25 cellular contexts compared by ENCODE assay signal in the genomic region with DNA sequence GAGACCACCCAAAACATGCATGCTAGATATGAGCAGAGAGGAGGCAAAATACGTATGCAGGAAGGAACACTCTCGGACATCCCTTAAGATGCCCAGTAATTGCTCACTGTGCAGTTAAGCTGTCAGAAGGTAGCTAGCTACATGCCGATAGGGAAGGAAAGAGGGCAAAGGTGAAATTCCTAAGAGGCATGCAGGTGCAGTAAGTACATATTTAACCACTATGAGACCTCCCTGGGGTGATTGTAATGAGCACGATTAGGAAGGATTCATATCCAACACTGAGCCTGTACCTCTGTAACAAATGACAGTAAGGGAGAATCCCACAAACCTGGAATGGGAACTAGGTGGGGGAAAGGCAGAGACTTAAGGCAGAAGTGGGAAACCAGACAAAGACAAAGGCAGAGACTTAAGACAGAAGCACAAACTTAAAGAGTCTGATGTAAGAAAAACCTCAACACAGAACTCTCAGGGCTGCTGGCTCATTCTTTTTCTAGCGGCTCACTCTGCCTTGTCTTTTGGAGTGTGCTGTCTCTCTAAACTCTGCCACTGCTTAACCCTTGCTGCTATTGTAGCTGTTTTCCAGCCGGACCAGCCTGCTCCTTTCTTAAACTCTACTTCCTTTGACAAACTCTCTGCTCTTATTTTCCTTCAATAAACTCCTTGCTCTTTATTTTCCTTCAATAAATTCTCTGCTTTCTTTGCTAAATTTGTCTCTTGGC.
A peak's percentile ranks its signal among the peaks of the same experiment; 100 is the strongest.
DNase-seq lines count a peak whose midpoint lies in the region; ATAC-seq and TF ChIP-seq lines count a peak whose summit lies in the region.
"Had no signal": no experiment of that assay in that cellular context is flagged by ENCODE, and none has a peak within 500 bp of the region (broad histone marks: within the 10 kb centered on the region; RNA-seq: fewer than 3 reads in every experiment).

No MANE protein-coding gene starts in this region.

- no peak overlapping the region for H4K12ac ChIP-seq in trophoblast cell (ENCODE audit: low read depth, low read length)

- H3K4me1 Mint-ChIP-seq in GM23338 = peaks cover 8% of the 10 kb centered on the region; the same call in 2 of the 3 replicates
- H3K4me1 Mint-ChIP-seq: activated naive CD4-positive, alpha-beta T cell treated with anti-CD3 and anti-CD28 coated beads, Interleukin-2, amount 50 U/mL, for 24 hours; CD4-positive, CD25-positive, alpha-beta regulatory T cell; naive B cell had no signal

- peaks cover 3% of the 10 kb centered on the region for H3K27me3 Mint-ChIP-seq in GM23338 (ENCODE audit: insufficient read depth, low read depth, poor library complexity)
- H3K27me3 Mint-ChIP-seq: activated naive CD4-positive, alpha-beta T cell treated with anti-CD3 and anti-CD28 coated beads, Interleukin-2, amount 50 U/mL, for 24 hours; CD4-positive, CD25-positive, alpha-beta regulatory T cell; naive B cell; stimulated activated naive B cell treated with anti-CD40 and anti-IgM and Interleukin-4, amounts not matched to agents 10 μg/mL and 1 μg/mL and 100 μg/mL, for 72 hours had no signal

- H4K20me1 ChIP-seq in GM23338 (replicated peaks; ENCODE audit: insufficient read depth) = no peaks in the 10 kb centered on the region

- H3K18ac ChIP-seq in trophoblast cell (ENCODE audit: low read length) = no peak overlapping the region

- H3K79me2 ChIP-seq in GM23338 (replicated peaks; ENCODE audit: insufficient read depth) (no peaks in the 10 kb centered on the region), trophoblast cell (ENCODE audit: control insufficient read depth, insufficient read depth, low read length, poor library complexity) (no peaks in the 10 kb centered on the region)

- H2BK5ac ChIP-seq in trophoblast cell (ENCODE audit: low read depth, low read length, poor library complexity) = no peak overlapping the region

- H3K23ac ChIP-seq in trophoblast cell (ENCODE audit: low read length) = no peak overlapping the region

- no peaks in the 10 kb centered on the region for H3F3A ChIP-seq in GM23338 (replicated peaks; ENCODE audit: low read depth)

- H2BK12ac ChIP-seq in trophoblast cell (ENCODE audit: low read length) = no peak overlapping the region

- H3K27ac Mint-ChIP-seq in GM23338 = no peak overlapping the region
- H3K27ac Mint-ChIP-seq: activated naive CD4-positive, alpha-beta T cell treated with anti-CD3 and anti-CD28 coated beads, Interleukin-2, amount 50 U/mL, for 24 hours; CD4-positive, CD25-positive, alpha-beta regulatory T cell; naive B cell; stimulated activated naive B cell treated with anti-CD40 and anti-IgM and Interleukin-4, amounts not matched to agents 10 μg/mL and 1 μg/mL and 100 μg/mL, for 72 hours had no signal

- H3K4me3 ChIP-seq in GM23338 = no peak overlapping the region
- no peak overlapping the region for H3K4me3 ChIP-seq in trophoblast cell (ENCODE audit: low read depth, low read length)
- H3K4me3 ChIP-seq: colonic mucosa, ovary, testis had no signal

- H3K4me1 ChIP-seq in GM23338 (ENCODE audit: insufficient read depth) (no peaks in the 10 kb centered on the region), trophoblast cell (ENCODE audit: control insufficient read depth in 1 of 2, insufficient read depth in 2 of 2, low read length in 2 of 2) (no peaks in the 10 kb centered on the region)
- H3K4me1 ChIP-seq: colonic mucosa, testis had no signal

- H3K9ac ChIP-seq in trophoblast cell (ENCODE audit: low read length) = no peak overlapping the region

- H3K9me3 ChIP-seq in trophoblast cell (ENCODE audit: insufficient read depth, low read depth, low read length) = peaks cover 4% of the 10 kb centered on the region
- H3K9me3 ChIP-seq: colonic mucosa, ovary, testis had no signal

- H2AFZ ChIP-seq in GM23338 = no peak overlapping the region
- H2AFZ ChIP-seq in trophoblast cell (ENCODE audit: insufficient read depth, low read length, poor library complexity) = no peak overlapping the region

- no peak overlapping the region for H3K14ac ChIP-seq in trophoblast cell (ENCODE audit: low read length)

- ATAC-seq in GM23338 = no peak; the same call in 2 of the 3 replicates
- ATAC-seq: activated CD4-positive, CD25-positive, alpha-beta regulatory T cell treated with anti-CD3 and anti-CD28 coated beads, Interleukin-2, amount 50 U/mL, for 24 hours; HepG2; sciatic nerve; stimulated activated naive B cell treated with anti-CD40 and anti-IgM and Interleukin-4, amounts not matched to agents 10 μg/mL and 1 μg/mL and 100 μg/mL, for 72 hours had no signal

- H3K36me3 ChIP-seq in GM23338 (ENCODE audit: insufficient read depth) (0 out of 2 replicates have a peak, but pooled peaks cover 7% of the 10 kb centered on the region), trophoblast cell (ENCODE audit: control insufficient read depth in 1 of 2, insufficient read depth in 2 of 2, low read length in 2 of 2) (peaks cover 0 to 2% of the 10 kb centered on the region in 2 experiments)
- H3K36me3 ChIP-seq: colonic mucosa, ovary had no signal

- DNase-seq in GM23338 (ENCODE audit: low spot score) (peak; percentile 12), amniotic epithelial cell (ENCODE audit: low read depth) (peak; percentile 17), glomerular visceral epithelial cell (ENCODE audit: extremely low spot score) (peak; percentile 65), trophoblast cell (peak; percentile 41 to 77), D341Med (ENCODE audit: low spot score) (no peak), COLO668 (lab: John Stamatoyannopoulos, UW; ENCODE audit: unreplicated experiment) (no peak), epidermal melanocyte (ENCODE audit: insufficient read length, low spot score) (no peak)
- DNase-seq: CD4-positive, CD25-positive, alpha-beta regulatory T cell; colonic mucosa; DMS79 treated with DMSO at 0.1 percent for 48 hours; foreskin fibroblast; hippocampal formation; mammary epithelial cell; naive B cell; NCI-H1417 treated with DMSO at 0.1 percent for 48 hours; NCI-H2107; NCI-H510A treated with DMSO at 0.1 percent for 48 hours; ovary; RPMI8226; stimulated activated naive B cell treated with anti-CD40 and anti-IgM and Interleukin-4, amounts not matched to agents 10 μg/mL and 1 μg/mL and 100 μg/mL, for 72 hours; testis had no signal

- no peak for TF ChIP-seq CTCF in GM23338 (conservative IDR thresholded peaks at IDR 0.05; ENCODE audit: low read depth in 2 of 2)

- no peak overlapping the region for H4K8ac ChIP-seq in trophoblast cell (ENCODE audit: low read depth, low read length)

- H2AK5ac ChIP-seq in trophoblast cell (ENCODE audit: low read length) = no peak overlapping the region

- H3K4me3 Mint-ChIP-seq in GM23338 = no peak overlapping the region
- H3K4me3 Mint-ChIP-seq: activated naive CD4-positive, alpha-beta T cell treated with anti-CD3 and anti-CD28 coated beads, Interleukin-2, amount 50 U/mL, for 24 hours; CD4-positive, CD25-positive, alpha-beta regulatory T cell; naive B cell; stimulated activated naive B cell treated with anti-CD40 and anti-IgM and Interleukin-4, amounts not matched to agents 10 μg/mL and 1 μg/mL and 100 μg/mL, for 72 hours had no signal

- WGBS in trophoblast cell (ENCODE audit: extremely low coverage, insufficient coverage, insufficient read length) = no CpG with 5 or more reads among the region's 6 CpGs

- peaks cover 36% of the 10 kb centered on the region for H3K36me3 Mint-ChIP-seq in GM23338 (ENCODE audit: low read depth)

- H3K4ac ChIP-seq in trophoblast cell (ENCODE audit: low read depth, low read length) = no peak overlapping the region

- H3K27me3 ChIP-seq in GM23338 (ENCODE audit: insufficient read depth) (no peaks in the 10 kb centered on the region), trophoblast cell (ENCODE audit: insufficient read depth, low read length) (no peaks in the 10 kb centered on the region)
- H3K27me3 ChIP-seq: colonic mucosa, ovary, testis had no signal

- peaks cover 14% of the 10 kb centered on the region for H3K9me3 Mint-ChIP-seq in GM23338
- H3K9me3 Mint-ChIP-seq: activated naive CD4-positive, alpha-beta T cell treated with anti-CD3 and anti-CD28 coated beads, Interleukin-2, amount 50 U/mL, for 24 hours had no signal

- H4K91ac ChIP-seq in trophoblast cell (ENCODE audit: low read depth, low read length) = no peak overlapping the region

- H3K9me2 ChIP-seq in GM23338 (ENCODE audit: insufficient read depth) = no peaks in the 10 kb centered on the region

- no peaks in the 10 kb centered on the region for H3K79me1 ChIP-seq in trophoblast cell (ENCODE audit: low read length)

- H2BK120ac ChIP-seq in trophoblast cell (ENCODE audit: insufficient read depth, low read length, poor library complexity) = no peak overlapping the region

- H3K27ac ChIP-seq in GM23338 (ENCODE audit: low read depth) = no peak overlapping the region
- H3K27ac ChIP-seq in trophoblast cell (ENCODE audit: low read depth, low read length) = peak overlapping the region; percentile 3
- H3K27ac ChIP-seq: colonic mucosa, ovary, testis had no signal

- no peak overlapping the region for H3K4me2 ChIP-seq in GM23338
- peak overlapping the region; percentile 3 for H3K4me2 ChIP-seq in trophoblast cell (ENCODE audit: low read length)

TF ChIP-seq in GM23338, 12 proteins besides CTCF, POLR2A, EP300 and RAD21 (continues in another document):
- no peak for TF ChIP-seq STAT1 (IDR thresholded peaks at IDR 0.05; ENCODE audit: unreplicated experiment)

Comparison
In these comparisons a context has a peak if more than half of its experiments do, and no peak if none do; other contexts are left out.
1. DNase-seq: peak in GM23338 (single experiment), amniotic epithelial cell (single experiment), glomerular visceral epithelial cell (single experiment) and trophoblast cell (2 of 2); none in D341Med (single experiment), COLO668 (single experiment) and epidermal melanocyte (single experiment).